15 cellular contexts compared by ENCODE assay signal in genomic region chrX:143854006-143854405, GRCh38. TPM values are rescaled to one million over a fixed set of nuclear protein-coding genes. Genes with fewer than 3 reads are reported as not detected.
DNase-seq lines count a peak whose midpoint lies in the region; ATAC-seq and TF ChIP-seq lines count a peak whose summit lies in the region.
"Had no signal": no experiment of that assay in that cellular context is flagged by ENCODE, and none has a peak within 500 bp of the region (broad histone marks: within the 10 kb centered on the region; RNA-seq: fewer than 3 reads in every experiment).

No MANE protein-coding gene starts in this region.

- peaks cover 7% of the 10 kb centered on the region for H3K4me1 ChIP-seq in PC-3 (ENCODE audit: insufficient read depth, low read length)

- H3F3A ChIP-seq in PC-3 (ENCODE audit: low read length, unreplicated experiment): no peaks in the 10 kb centered on the region

- H3K27me3 ChIP-seq in PC-3 (ENCODE audit: low read length): no peaks in the 10 kb centered on the region

- peak; percentile 69 for ATAC-seq in PC-3
- ATAC-seq in GM21447 (IDR thresholded peaks at IDR 0.05; ENCODE audit: unreplicated experiment): no peak
- ATAC-seq: mucosa of descending colon had no signal

- no peaks in the 10 kb centered on the region for H3K4me1 Mint-ChIP-seq in activated T-helper 1 cell treated with anti-CD3 and anti-CD28 coated beads, Interleukin-12 subunit alpha, Interleukin-12 subunit beta, Interleukin-2, Interleukin-4 antibody, amounts not matched to agents 30 ng/mL and 10 ng/mL and 1 ng/mL, durations not matched to agents 14 hours and 24 hours and 36 hours (ENCODE audit: low read depth)

- CTCF ChIA-PET in PC-3 (lab: Charles Lee): no interaction called here

- H3K79me2 ChIP-seq in PC-3 (ENCODE audit: low read length): no peaks in the 10 kb centered on the region

- H3K36me3 Mint-ChIP-seq in activated T-helper 1 cell treated with anti-CD3 and anti-CD28 coated beads, Interleukin-12 subunit alpha, Interleukin-12 subunit beta, Interleukin-2, Interleukin-4 antibody, amounts not matched to agents 30 ng/mL and 10 ng/mL and 1 ng/mL, durations not matched to agents 14 hours and 24 hours and 36 hours (ENCODE audit: low read depth): no peaks in the 10 kb centered on the region

- no peaks in the 10 kb centered on the region for H3K9me3 ChIP-seq in PC-3 (ENCODE audit: low read length)
- H3K9me3 ChIP-seq: mucosa of descending colon had no signal

- H2AFZ ChIP-seq in PC-3 (ENCODE audit: low read length): no peak overlapping the region

- H3K4me2 ChIP-seq in PC-3 (ENCODE audit: low read length): peak overlapping the region; percentile 54

- H3K9me2 ChIP-seq in PC-3 (replicated peaks; ENCODE audit: low read length): no peaks in the 10 kb centered on the region

- no peak overlapping the region for H3K4me3 ChIP-seq in PC-3 (ENCODE audit: low read length)
- H3K4me3 ChIP-seq: mucosa of descending colon had no signal

- H3K4me3 Mint-ChIP-seq in activated T-helper 1 cell treated with anti-CD3 and anti-CD28 coated beads, Interleukin-12 subunit alpha, Interleukin-12 subunit beta, Interleukin-2, Interleukin-4 antibody, amounts not matched to agents 30 ng/mL and 10 ng/mL and 1 ng/mL, durations not matched to agents 14 hours and 24 hours and 36 hours: no peak overlapping the region
- H3K4me3 Mint-ChIP-seq: activated naive CD4-positive, alpha-beta T cell treated with anti-CD3 and anti-CD28 coated beads for 36 hours; T-helper 2 cell treated with Interferon-gamma antibody and Interleukin-4, amounts not matched to agents 5 μg/mL and 100 μg/mL, for 36 hours had no signal

- no peaks in the 10 kb centered on the region for H3K9me3 Mint-ChIP-seq in activated T-helper 1 cell treated with anti-CD3 and anti-CD28 coated beads, Interleukin-12 subunit alpha, Interleukin-12 subunit beta, Interleukin-2, Interleukin-4 antibody, amounts not matched to agents 30 ng/mL and 10 ng/mL and 1 ng/mL, durations not matched to agents 14 hours and 24 hours and 36 hours

- H3K27me3 Mint-ChIP-seq in activated T-helper 1 cell treated with anti-CD3 and anti-CD28 coated beads, Interleukin-12 subunit alpha, Interleukin-12 subunit beta, Interleukin-2, Interleukin-4 antibody, amounts not matched to agents 30 ng/mL and 10 ng/mL and 1 ng/mL, durations not matched to agents 14 hours and 24 hours and 36 hours (ENCODE audit: insufficient read depth): no peaks in the 10 kb centered on the region

- no TSS peak for BruUV-seq in PC-3 (replicated peaks; lab: Mats Ljungman, UMichigan)

- no peak overlapping the region for H3K9ac ChIP-seq in PC-3 (ENCODE audit: low read length)

- no peak for TF ChIP-seq CTCF in PC-3 (conservative IDR thresholded peaks at IDR 0.05; ENCODE audit: low read depth, low read length)

- no peaks in the 10 kb centered on the region for H4K20me1 ChIP-seq in PC-3 (ENCODE audit: low read length)

- no peaks in the 10 kb centered on the region for H3K36me3 ChIP-seq in PC-3 (ENCODE audit: low read depth, low read length)

- POLR2A ChIA-PET in PC-3 (lab: Charles Lee; ENCODE audit: unreplicated experiment): no interaction called here

- intact Hi-C loops in PC-3 (cut with micrococcal nuclease): no loop called here
- intact Hi-C loops in activated T-helper 1 cell treated with anti-CD3 and anti-CD28 coated beads, Interleukin-12 subunit alpha, Interleukin-12 subunit beta, Interleukin-2, Interleukin-4 antibody, amounts not matched to agents 30 ng/mL and 10 ng/mL and 1 ng/mL, durations not matched to agents 14 hours and 24 hours and 36 hours (cut with micrococcal nuclease): no loop called here

- H3K27ac ChIP-seq in PC-3 (ENCODE audit: low read length): peak overlapping the region; percentile 25
- H3K27ac ChIP-seq in epithelial cell of prostate: peak overlapping the region; percentile 42

- H3K27ac Mint-ChIP-seq in activated T-helper 1 cell treated with anti-CD3 and anti-CD28 coated beads, Interleukin-12 subunit alpha, Interleukin-12 subunit beta, Interleukin-2, Interleukin-4 antibody, amounts not matched to agents 30 ng/mL and 10 ng/mL and 1 ng/mL, durations not matched to agents 14 hours and 24 hours and 36 hours: no peak overlapping the region
- H3K27ac Mint-ChIP-seq: activated naive CD4-positive, alpha-beta T cell treated with anti-CD3 and anti-CD28 coated beads for 36 hours; T-helper 2 cell treated with Interferon-gamma antibody and Interleukin-4, amounts not matched to agents 5 μg/mL and 100 μg/mL, for 36 hours had no signal

- DNase-seq in H4 (ENCODE audit: low spot score) (peak; percentile 27), PC-3 (peak; percentile 61), epithelial cell of prostate (ENCODE audit: low read depth, low spot score) (no peak), renal cortical epithelial cell (ENCODE audit: low read depth) (peak; percentile 67), globus pallidus (ENCODE audit: low spot score) (no peak), DMS 273 (lab: John Stamatoyannopoulos, UW; ENCODE audit: unreplicated experiment) (no peak)
- no peak for DNase-seq in activated T-helper 1 cell treated with anti-CD3 and anti-CD28 coated beads, Interleukin-12 subunit alpha, Interleukin-12 subunit beta, Interleukin-2, Interleukin-4 antibody, amounts not matched to agents 30 ng/mL and 10 ng/mL and 1 ng/mL, durations not matched to agents 14 hours and 24 hours and 36 hours (ENCODE audit: low spot score)
- DNase-seq: activated naive CD4-positive, alpha-beta T cell treated with anti-CD3 and anti-CD28 coated beads for 36 hours; Calu3; mucosa of descending colon; NCI-H146; NCI-H774 had no signal

RNA-seq across cellular contexts. Expression of gene UBE2NL, which starts 29.9 kb away (rescaled TPM):
- not detected in 2 replicates for total RNA-seq in H4 (2014; rRNA removed; shearing (Covaris generic))
- total RNA-seq in PC-3 (2014; rRNA removed): not detected in 2 replicates
- total RNA-seq in renal cortical epithelial cell: not detected in 2 replicates
- not detected in 2 replicates for total RNA-seq in activated T-helper 1 cell treated with anti-CD3 and anti-CD28 coated beads, Interleukin-12 subunit alpha, Interleukin-12 subunit beta, Interleukin-2, Interleukin-4 antibody, amounts not matched to agents 30 ng/mL and 10 ng/mL and 1 ng/mL, durations not matched to agents 14 hours and 24 hours and 36 hours
- total RNA-seq: activated naive CD4-positive, alpha-beta T cell treated with anti-CD3 and anti-CD28 coated beads for 36 hours; Calu3; dermis microvascular lymphatic vessel endothelial cell; mucosa of descending colon had no signal

Comparison
In these comparisons a context has a peak if more than half of its experiments do, and no peak if none do; other contexts are left out.
1. DNase-seq: peak in H4 (single experiment), PC-3 (single experiment) and renal cortical epithelial cell (single experiment); none in epithelial cell of prostate (single experiment), activated T-helper 1 cell treated with anti-CD3 and anti-CD28 coated beads, Interleukin-12 subunit alpha, Interleukin-12 subunit beta, Interleukin-2, Interleukin-4 antibody, amounts not matched to agents 30 ng/mL and 10 ng/mL and 1 ng/mL, durations not matched to agents 14 hours and 24 hours and 36 hours (single experiment), globus pallidus (single experiment) and DMS 273 (single experiment).